In the genomic region with DNA sequence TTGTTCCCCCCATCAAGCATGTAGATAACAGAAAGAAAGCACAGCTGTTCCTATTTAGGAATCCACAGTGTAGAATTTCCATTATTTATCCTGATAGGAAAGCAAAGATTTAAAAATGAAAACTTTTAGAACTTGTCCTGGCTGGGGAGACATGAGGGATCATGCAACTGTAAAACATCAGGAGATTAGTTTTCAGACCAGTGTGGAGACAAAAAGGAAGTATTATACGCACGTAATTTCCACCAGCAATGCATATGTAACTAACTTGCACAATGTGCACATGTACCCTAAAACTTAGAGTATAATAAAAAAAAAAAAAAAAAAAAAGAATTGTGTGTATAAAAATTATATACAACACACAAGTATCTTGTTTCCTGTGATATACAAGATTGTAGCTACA, we compare ENCODE assay signal across 21 cellular contexts.
"Had no signal": no experiment of that assay in that cellular context is flagged by ENCODE, and none has a peak within 500 bp of the region (broad histone marks: within the 10 kb centered on the region; RNA-seq: fewer than 3 reads in every experiment).

No MANE protein-coding gene starts in this region.

- H3K36me3 ChIP-seq: prostate gland, right lobe of liver, suprapubic skin, thyroid gland had no signal

- H3K4me3 ChIP-seq: hepatocyte, prostate gland, right lobe of liver, suprapubic skin, thyroid gland had no signal

- H3K4me1 ChIP-seq: foreskin keratinocyte, parathyroid adenoma, prostate gland, right lobe of liver, suprapubic skin, thyroid gland had no signal

- H3K27ac Mint-ChIP-seq: endodermal cell; naive B cell; stimulated activated effector memory CD8-positive, alpha-beta T cell treated with anti-CD3 and anti-CD28 coated beads, Interleukin-12 subunit alpha, Interleukin-12 subunit beta, amount 100 ng/mL, for 72 hours; type B pancreatic cell had no signal

- H3K27me3 ChIP-seq: foreskin keratinocyte, hepatocyte, right lobe of liver, suprapubic skin, thyroid gland had no signal

- H3K36me3 Mint-ChIP-seq: naive B cell; stimulated activated effector memory CD8-positive, alpha-beta T cell treated with anti-CD3 and anti-CD28 coated beads, Interleukin-12 subunit alpha, Interleukin-12 subunit beta, amount 100 ng/mL, for 72 hours; type B pancreatic cell had no signal

- H3K27ac ChIP-seq: foreskin keratinocyte, hepatocyte, parathyroid adenoma, prostate gland, right lobe of liver, suprapubic skin, thyroid gland had no signal

- DNase-seq: effector CD4-positive, alpha-beta T cell; endodermal cell; erythroblast; foreskin keratinocyte; head of caudate nucleus; kidney; left cardiac atrium; mesendoderm; naive B cell; right lobe of liver; stimulated activated CD4-positive, alpha-beta T cell treated with anti-CD3 and anti-CD28 coated beads, Interleukin-4, amount 100 ng/mL, for 1 hour; stimulated activated CD8-positive, alpha-beta memory T cell treated with anti-CD3 and anti-CD28 coated beads, Interleukin-4, amount 100 ng/mL, for 48 hours; stimulated activated naive CD8-positive, alpha-beta T cell treated with anti-CD3 and anti-CD28 coated beads, Interleukin-15, Interleukin-2, amounts not matched to agents 100 U/mL and 50 U/mL, for 24 hours; thyroid gland had no signal

- H3K27me3 Mint-ChIP-seq: naive B cell, type B pancreatic cell had no signal

- H3K4me3 Mint-ChIP-seq: endodermal cell; naive B cell; nephron; stimulated activated effector memory CD8-positive, alpha-beta T cell treated with anti-CD3 and anti-CD28 coated beads, Interleukin-12 subunit alpha, Interleukin-12 subunit beta, amount 100 ng/mL, for 72 hours; type B pancreatic cell had no signal

- H3K9me3 Mint-ChIP-seq: endodermal cell, naive B cell, nephron, type B pancreatic cell had no signal

- H3K4me1 Mint-ChIP-seq: naive B cell; stimulated activated effector memory CD8-positive, alpha-beta T cell treated with anti-CD3 and anti-CD28 coated beads, Interleukin-12 subunit alpha, Interleukin-12 subunit beta, amount 100 ng/mL, for 72 hours had no signal

- H3K9me3 ChIP-seq: prostate gland, right lobe of liver, suprapubic skin, thyroid gland had no signal
